In the genomic region with DNA sequence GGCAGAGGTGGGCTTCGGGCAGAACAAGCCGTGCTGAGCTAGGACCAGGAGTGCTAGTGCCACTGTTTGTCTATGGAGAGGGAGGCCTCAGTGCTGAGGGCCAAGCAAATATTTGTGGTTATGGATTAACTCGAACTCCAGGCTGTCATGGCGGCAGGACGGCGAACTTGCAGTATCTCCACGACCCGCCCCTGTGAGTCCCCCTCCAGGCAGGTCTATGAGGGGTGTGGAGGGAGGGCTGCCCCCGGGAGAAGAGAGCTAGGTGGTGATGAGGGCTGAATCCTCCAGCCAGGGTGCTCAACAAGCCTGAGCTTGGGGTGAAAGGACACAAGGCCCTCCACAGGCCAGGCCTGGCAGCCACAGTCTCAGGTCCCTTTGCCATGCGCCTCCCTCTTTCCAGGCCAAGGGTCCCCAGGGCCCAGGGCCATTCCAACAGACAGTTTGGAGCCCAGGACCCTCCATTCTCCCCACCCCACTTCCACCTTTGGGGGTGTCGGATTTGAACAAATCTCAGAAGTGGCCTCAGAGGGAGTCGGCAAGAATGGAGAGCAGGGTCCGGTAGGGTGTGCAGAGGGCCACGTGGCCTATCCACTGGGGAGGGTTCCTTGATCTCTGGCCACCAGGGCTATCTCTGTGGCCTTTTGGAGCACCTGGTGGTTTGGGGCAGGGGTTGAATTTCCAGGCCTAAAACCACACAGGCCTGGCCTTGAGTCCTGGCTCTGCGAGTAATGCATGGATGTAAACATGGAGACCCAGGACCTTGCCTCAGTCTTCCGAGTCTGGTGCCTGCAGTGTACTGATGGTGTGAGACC, we compare ENCODE assay signal across 1 cellular context.
TF ChIP-seq lines count a peak whose summit lies in the region.

Gene PROC (plus strand): TSS at position 128 of the 812 bp plus-strand sequence. CDS start 1,516 bp downstream, outside the sequence.

TF ChIP-seq in HepG2, 621 proteins besides CTCF, POLR2A, EP300 and RAD21 (continued from another document and continues in another):
- no peak for TF ChIP-seq ZNF576 (CRISPR knock-in tag; IDR thresholded peaks at IDR 0.05)
- TF ChIP-seq REST (IDR thresholded peaks at IDR 0.05; ENCODE audit: borderline replicate concordance in 1 of 2, low read depth in 1 of 2, low read length in 2 of 2): no peak; a peak in 1 of 4 replicates
- TF ChIP-seq ZSCAN21 (CRISPR knock-in tag; IDR thresholded peaks at IDR 0.05; ENCODE audit: borderline replicate concordance): peak; percentile 88
- TF ChIP-seq KLF12 (CRISPR knock-in tag; IDR thresholded peaks at IDR 0.05; ENCODE audit: borderline replicate concordance): peak; percentile 59; the same call in 1 of the 2 replicates
- TF ChIP-seq, protein P1, sequence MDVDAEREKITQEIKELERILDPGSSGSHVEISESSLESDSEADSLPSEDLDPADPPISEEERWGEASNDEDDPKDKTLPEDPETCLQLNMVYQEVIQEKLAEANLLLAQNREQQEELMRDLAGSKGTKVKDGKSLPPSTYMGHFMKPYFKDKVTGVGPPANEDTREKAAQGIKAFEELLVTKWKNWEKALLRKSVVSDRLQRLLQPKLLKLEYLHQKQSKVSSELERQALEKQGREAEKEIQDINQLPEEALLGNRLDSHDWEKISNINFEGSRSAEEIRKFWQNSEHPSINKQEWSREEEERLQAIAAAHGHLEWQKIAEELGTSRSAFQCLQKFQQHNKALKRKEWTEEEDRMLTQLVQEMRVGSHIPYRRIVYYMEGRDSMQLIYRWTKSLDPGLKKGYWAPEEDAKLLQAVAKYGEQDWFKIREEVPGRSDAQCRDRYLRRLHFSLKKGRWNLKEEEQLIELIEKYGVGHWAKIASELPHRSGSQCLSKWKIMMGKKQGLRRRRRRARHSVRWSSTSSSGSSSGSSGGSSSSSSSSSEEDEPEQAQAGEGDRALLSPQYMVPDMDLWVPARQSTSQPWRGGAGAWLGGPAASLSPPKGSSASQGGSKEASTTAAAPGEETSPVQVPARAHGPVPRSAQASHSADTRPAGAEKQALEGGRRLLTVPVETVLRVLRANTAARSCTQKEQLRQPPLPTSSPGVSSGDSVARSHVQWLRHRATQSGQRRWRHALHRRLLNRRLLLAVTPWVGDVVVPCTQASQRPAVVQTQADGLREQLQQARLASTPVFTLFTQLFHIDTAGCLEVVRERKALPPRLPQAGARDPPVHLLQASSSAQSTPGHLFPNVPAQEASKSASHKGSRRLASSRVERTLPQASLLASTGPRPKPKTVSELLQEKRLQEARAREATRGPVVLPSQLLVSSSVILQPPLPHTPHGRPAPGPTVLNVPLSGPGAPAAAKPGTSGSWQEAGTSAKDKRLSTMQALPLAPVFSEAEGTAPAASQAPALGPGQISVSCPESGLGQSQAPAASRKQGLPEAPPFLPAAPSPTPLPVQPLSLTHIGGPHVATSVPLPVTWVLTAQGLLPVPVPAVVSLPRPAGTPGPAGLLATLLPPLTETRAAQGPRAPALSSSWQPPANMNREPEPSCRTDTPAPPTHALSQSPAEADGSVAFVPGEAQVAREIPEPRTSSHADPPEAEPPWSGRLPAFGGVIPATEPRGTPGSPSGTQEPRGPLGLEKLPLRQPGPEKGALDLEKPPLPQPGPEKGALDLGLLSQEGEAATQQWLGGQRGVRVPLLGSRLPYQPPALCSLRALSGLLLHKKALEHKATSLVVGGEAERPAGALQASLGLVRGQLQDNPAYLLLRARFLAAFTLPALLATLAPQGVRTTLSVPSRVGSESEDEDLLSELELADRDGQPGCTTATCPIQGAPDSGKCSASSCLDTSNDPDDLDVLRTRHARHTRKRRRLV (CRISPR knock-in tag; IDR thresholded peaks at IDR 0.05): 0 out of 2 replicates have a peak, but pooled peaks have one; percentile 15
- TF ChIP-seq, protein P2, sequence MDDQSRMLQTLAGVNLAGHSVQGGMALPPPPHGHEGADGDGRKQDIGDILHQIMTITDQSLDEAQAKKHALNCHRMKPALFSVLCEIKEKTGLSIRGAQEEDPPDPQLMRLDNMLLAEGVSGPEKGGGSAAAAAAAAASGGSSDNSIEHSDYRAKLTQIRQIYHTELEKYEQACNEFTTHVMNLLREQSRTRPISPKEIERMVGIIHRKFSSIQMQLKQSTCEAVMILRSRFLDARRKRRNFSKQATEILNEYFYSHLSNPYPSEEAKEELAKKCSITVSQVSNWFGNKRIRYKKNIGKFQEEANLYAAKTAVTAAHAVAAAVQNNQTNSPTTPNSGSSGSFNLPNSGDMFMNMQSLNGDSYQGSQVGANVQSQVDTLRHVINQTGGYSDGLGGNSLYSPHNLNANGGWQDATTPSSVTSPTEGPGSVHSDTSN (CRISPR knock-in tag; IDR thresholded peaks at IDR 0.05; ENCODE audit: borderline replicate concordance): 0 out of 2 replicates have a peak, but pooled peaks have one; percentile 63
- TF ChIP-seq NFIB (CRISPR knock-in tag; IDR thresholded peaks at IDR 0.05; ENCODE audit: borderline replicate concordance): no peak
- no peak; the same call in 1 of the 2 replicates for TF ChIP-seq GZF1 (CRISPR knock-in tag; IDR thresholded peaks at IDR 0.05)
- peak; percentile 88 for TF ChIP-seq ZNF451 (CRISPR knock-in tag; IDR thresholded peaks at IDR 0.05)
- TF ChIP-seq STAG1 (CRISPR knock-in tag; IDR thresholded peaks at IDR 0.05): peak; percentile 27
- TF ChIP-seq, protein P3, sequence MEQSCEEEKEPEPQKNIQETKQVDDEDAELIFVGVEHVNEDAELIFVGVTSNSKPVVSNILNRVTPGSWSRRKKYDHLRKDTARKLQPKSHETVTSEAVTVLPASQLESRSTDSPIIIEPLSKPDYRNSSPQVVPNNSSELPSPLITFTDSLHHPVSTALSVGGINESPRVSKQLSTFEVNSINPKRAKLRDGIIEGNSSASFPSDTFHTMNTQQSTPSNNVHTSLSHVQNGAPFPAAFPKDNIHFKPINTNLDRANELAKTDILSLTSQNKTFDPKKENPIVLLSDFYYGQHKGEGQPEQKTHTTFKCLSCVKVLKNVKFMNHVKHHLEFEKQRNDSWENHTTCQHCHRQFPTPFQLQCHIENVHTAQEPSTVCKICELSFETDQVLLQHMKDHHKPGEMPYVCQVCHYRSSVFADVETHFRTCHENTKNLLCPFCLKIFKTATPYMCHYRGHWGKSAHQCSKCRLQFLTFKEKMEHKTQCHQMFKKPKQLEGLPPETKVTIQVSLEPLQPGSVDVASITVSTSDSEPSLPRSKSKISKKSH (CRISPR knock-in tag; IDR thresholded peaks at IDR 0.05; ENCODE audit: borderline replicate concordance): peak; percentile 96; the same call in 1 of the 2 replicates
- no peak for TF ChIP-seq ELF4 (CRISPR knock-in tag; IDR thresholded peaks at IDR 0.05; ENCODE audit: borderline replicate concordance)
- TF ChIP-seq ZNF850 (CRISPR knock-in tag; conservative IDR thresholded peaks at IDR 0.05): 0 out of 2 replicates have a peak, but pooled peaks have one; percentile 85
- TF ChIP-seq, protein P4, sequence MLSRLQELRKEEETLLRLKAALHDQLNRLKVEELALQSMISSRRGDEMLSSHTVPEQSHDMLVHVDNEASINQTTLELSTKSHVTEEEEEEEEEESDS (CRISPR knock-in tag; IDR thresholded peaks at IDR 0.05; ENCODE audit: borderline replicate concordance): 0 out of 2 replicates have a peak, but pooled peaks have one; percentile 17
- TF ChIP-seq DPF2 (CRISPR knock-in tag; IDR thresholded peaks at IDR 0.05; ENCODE audit: borderline replicate concordance, low read depth): peak; percentile 76; the same call in 1 of the 2 replicates
- peak; percentile 85 for TF ChIP-seq REPIN1 (CRISPR knock-in tag; IDR thresholded peaks at IDR 0.05; ENCODE audit: borderline replicate concordance, low read depth)
- 0 out of 2 replicates have a peak, but pooled peaks have one; percentile 92 for TF ChIP-seq ZNF253 (CRISPR knock-in tag; IDR thresholded peaks at IDR 0.05; ENCODE audit: borderline replicate concordance)
- TF ChIP-seq, protein P5, sequence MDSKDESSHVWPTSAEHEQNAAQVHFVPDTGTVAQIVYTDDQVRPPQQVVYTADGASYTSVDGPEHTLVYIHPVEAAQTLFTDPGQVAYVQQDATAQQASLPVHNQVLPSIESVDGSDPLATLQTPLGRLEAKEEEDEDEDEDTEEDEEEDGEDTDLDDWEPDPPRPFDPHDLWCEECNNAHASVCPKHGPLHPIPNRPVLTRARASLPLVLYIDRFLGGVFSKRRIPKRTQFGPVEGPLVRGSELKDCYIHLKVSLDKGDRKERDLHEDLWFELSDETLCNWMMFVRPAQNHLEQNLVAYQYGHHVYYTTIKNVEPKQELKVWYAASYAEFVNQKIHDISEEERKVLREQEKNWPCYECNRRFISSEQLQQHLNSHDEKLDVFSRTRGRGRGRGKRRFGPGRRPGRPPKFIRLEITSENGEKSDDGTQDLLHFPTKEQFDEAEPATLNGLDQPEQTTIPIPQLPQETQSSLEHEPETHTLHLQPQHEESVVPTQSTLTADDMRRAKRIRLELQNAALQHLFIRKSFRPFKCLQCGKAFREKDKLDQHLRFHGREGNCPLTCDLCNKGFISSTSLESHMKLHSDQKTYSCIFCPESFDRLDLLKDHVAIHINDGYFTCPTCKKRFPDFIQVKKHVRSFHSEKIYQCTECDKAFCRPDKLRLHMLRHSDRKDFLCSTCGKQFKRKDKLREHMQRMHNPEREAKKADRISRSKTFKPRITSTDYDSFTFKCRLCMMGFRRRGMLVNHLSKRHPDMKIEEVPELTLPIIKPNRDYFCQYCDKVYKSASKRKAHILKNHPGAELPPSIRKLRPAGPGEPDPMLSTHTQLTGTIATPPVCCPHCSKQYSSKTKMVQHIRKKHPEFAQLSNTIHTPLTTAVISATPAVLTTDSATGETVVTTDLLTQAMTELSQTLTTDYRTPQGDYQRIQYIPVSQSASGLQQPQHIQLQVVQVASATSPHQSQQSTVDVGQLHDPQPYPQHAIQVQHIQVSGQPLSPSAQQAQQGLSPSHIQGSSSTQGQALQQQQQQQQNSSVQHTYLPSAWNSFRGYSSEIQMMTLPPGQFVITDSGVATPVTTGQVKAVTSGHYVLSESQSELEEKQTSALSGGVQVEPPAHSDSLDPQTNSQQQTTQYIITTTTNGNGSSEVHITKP (CRISPR knock-in tag; IDR thresholded peaks at IDR 0.05; ENCODE audit: low read depth): peak; percentile 71; the same call in 1 of the 2 replicates
- TF ChIP-seq ZNF142 (CRISPR knock-in tag; IDR thresholded peaks at IDR 0.05): 0 out of 2 replicates have a peak, but pooled peaks have one; percentile 31
- peak; percentile 97 for TF ChIP-seq ZNF501 (CRISPR knock-in tag; IDR thresholded peaks at IDR 0.05)
- no peak for TF ChIP-seq SIN3B (IDR thresholded peaks at IDR 0.05; ENCODE audit: low read length)
